ENCODE assay signal across 8 cellular contexts in genomic region chr13:109610517-109610916, GRCh38.
A peak's percentile ranks its signal among the peaks of the same experiment; 100 is the strongest.
DNase-seq lines count a peak whose midpoint lies in the region; ATAC-seq and TF ChIP-seq lines count a peak whose summit lies in the region.

No MANE protein-coding gene starts in this region.

- H3K27ac Mint-ChIP-seq in CD14-positive monocyte (peak overlapping the region in 1 of 7 donors; percentile 78), WTC11 (no peak overlapping the region)

- in situ Hi-C loops in gastrocnemius medialis (cut with MboI; ENCODE audit: low sequenced_read_pairs in 4 of 4), result no loop called here

- peaks cover 0 to 2% (median 0%) of the 10 kb centered on the region in 3 donors for H3K27me3 Mint-ChIP-seq in CD14-positive monocyte (ENCODE audit: low read depth in 3 of 3)
- H3K27me3 Mint-ChIP-seq in WTC11 (ENCODE audit: low read depth), result no peaks in the 10 kb centered on the region

- H3K36me3 Mint-ChIP-seq in CD14-positive monocyte (no peaks in the 10 kb centered on the region), WTC11 (no peaks in the 10 kb centered on the region)

- no peaks in the 10 kb centered on the region for H3K27me3 ChIP-seq in gastrocnemius medialis

- TF ChIP-seq POLR2A in gastrocnemius medialis (IDR thresholded peaks at IDR 0.05), result no peak

- H3K4me3 Mint-ChIP-seq in CD14-positive monocyte (no peak overlapping the region), WTC11 (no peak overlapping the region)

- CTCF ChIA-PET in WTC11 (lab: Charles Lee), result interaction anchor here (0.6 to 1.5 kb wide), 9 partner anchors 13 to 287 kb away, joined by 3 to 10 read pairs (median 3); no protein-coding TSS in a partner anchor

- DNase-seq in CD14-positive monocyte (ENCODE audit: low spot score) (no peak), HFF-Myc (ENCODE audit: extremely low read depth, low read depth) (no peak), WTC11 (ENCODE audit: low spot score) (peak; percentile 56), fibroblast of pulmonary artery (ENCODE audit: low read depth) (peak; percentile 23), gastrocnemius medialis (peak in 1 of 2 donors; percentile 25), GOT3 (lab: John Stamatoyannopoulos, UW) (no peak), DMS153 (lab: John Stamatoyannopoulos, UW) (no peak)

- H3K4me1 Mint-ChIP-seq in CD14-positive monocyte (peaks cover 8% of the 10 kb centered on the region), WTC11 (no peaks in the 10 kb centered on the region)

- no peaks in the 10 kb centered on the region for H3K36me3 ChIP-seq in gastrocnemius medialis

- peak; percentile 47 for TF ChIP-seq CTCF in CD14-positive monocyte (IDR thresholded peaks at IDR 0.05)
- peak; percentile 34 for TF ChIP-seq CTCF in HFF-Myc (IDR thresholded peaks at IDR 0.05; ENCODE audit: low read depth, low read length, missing control alignments)
- TF ChIP-seq CTCF in WTC11 (IDR thresholded peaks at IDR 0.05), result no peak
- peak; percentile 48 for TF ChIP-seq CTCF in fibroblast of pulmonary artery (IDR thresholded peaks at IDR 0.05; ENCODE audit: low read length, missing control alignments)
- peak in 3 of 5 experiments; percentile 20 to 43 (median 33) for TF ChIP-seq CTCF in gastrocnemius medialis (IDR thresholded peaks at IDR 0.05 in 4 of 5, conservative IDR thresholded peaks at IDR 0.05 in 1 of 5)

- H3K4me3 ChIP-seq in HFF-Myc (replicated peaks; ENCODE audit: low read depth, low read length) (no peak overlapping the region), fibroblast of pulmonary artery (replicated peaks; ENCODE audit: low read depth, low read length) (no peak overlapping the region), gastrocnemius medialis (no peak overlapping the region)

- no peaks in the 10 kb centered on the region for H3K4me1 ChIP-seq in gastrocnemius medialis

- no peaks in the 10 kb centered on the region for H3K9me3 ChIP-seq in gastrocnemius medialis

- intact Hi-C loops in CD14-positive monocyte (cut with micrococcal nuclease) (no loop called here), gastrocnemius medialis (cut with DNase I; ENCODE audit: low total_unique reads) (loop anchor here (5.0 kb wide), 2 partner anchors 182 to 497 kb away; no protein-coding TSS in a partner anchor)

- H3K27ac ChIP-seq in gastrocnemius medialis, result no peak overlapping the region

- POLR2A ChIA-PET in WTC11 (lab: Charles Lee), result no interaction called here

- peak; percentile 97 for ATAC-seq in WTC11
- ATAC-seq in gastrocnemius medialis, result no peak
- ATAC-seq in HG02763 (IDR thresholded peaks at IDR 0.05; ENCODE audit: unreplicated experiment), result no peak

- H3K9me3 Mint-ChIP-seq in CD14-positive monocyte (peaks cover 0 to 5% (median 0%) of the 10 kb centered on the region in 7 donors), WTC11 (peaks cover 8% of the 10 kb centered on the region)

TF ChIP-seq in WTC11, 78 proteins besides CTCF, POLR2A, EP300 and RAD21:
- TF ChIP-seq TCF7 (CRISPR knock-in tag; IDR thresholded peaks at IDR 0.05; ENCODE audit: low read depth) (no peak), CDX4 (CRISPR knock-in tag; IDR thresholded peaks at IDR 0.05; ENCODE audit: borderline replicate concordance) (no peak), NR1H2 (CRISPR knock-in tag; IDR thresholded peaks at IDR 0.05) (no peak), NFATC4 (CRISPR knock-in tag; IDR thresholded peaks at IDR 0.05) (no peak), ATF6 (CRISPR knock-in tag; IDR thresholded peaks at IDR 0.05) (no peak), PRRX2 (CRISPR knock-in tag; IDR thresholded peaks at IDR 0.05) (no peak)

Comparison
In these comparisons a context has a peak if more than half of its experiments do, and no peak if none do; other contexts are left out.
1. DNase-seq: peak in WTC11 (single experiment) and fibroblast of pulmonary artery (single experiment); none in CD14-positive monocyte (single experiment), HFF-Myc (single experiment), GOT3 (single experiment) and DMS153 (single experiment).